ENCODE assay signal across 23 cellular contexts in genomic region chr5:6222899-6223298, GRCh38.
"Had no signal": no experiment of that assay in that cellular context is flagged by ENCODE, and none has a peak within 500 bp of the region (broad histone marks: within the 10 kb centered on the region; RNA-seq: fewer than 3 reads in every experiment).

No MANE protein-coding gene starts in this region.

- H3K27me3 ChIP-seq: dorsolateral prefrontal cortex, esophagus squamous epithelium, gastrocnemius medialis, left lung had no signal

- H3K9me3 ChIP-seq: esophagus squamous epithelium, gastrocnemius medialis, lower lobe of right lung, mucosa of descending colon had no signal

- H3K4me1 ChIP-seq: esophagus squamous epithelium, gastrocnemius medialis, heart right ventricle, left lung, lower lobe of right lung had no signal

- FAIRE-seq: colon, endothelial cell of umbilical vein, islet of Langerhans, keratinocyte had no signal

- H3K36me3 ChIP-seq: esophagus squamous epithelium, gastrocnemius medialis, heart right ventricle, left lung, lower lobe of right lung had no signal

- H3K4me3 ChIP-seq: coronary artery, dorsolateral prefrontal cortex, esophagus squamous epithelium, gastrocnemius medialis, heart right ventricle, left lung, lower lobe of right lung, mucosa of descending colon had no signal

- H3K27ac ChIP-seq: coronary artery, dorsolateral prefrontal cortex, esophagus squamous epithelium, gastrocnemius medialis, heart right ventricle, left lung, lower lobe of right lung had no signal

- DNase-seq: dermis blood vessel endothelial cell; dorsolateral prefrontal cortex; effector CD4-positive, alpha-beta T cell; effector memory CD4-positive, alpha-beta T cell; esophagus squamous epithelium; foreskin fibroblast; foreskin melanocyte; gastrocnemius medialis; glutamatergic neuron; heart right ventricle; hippocampal formation; left cardiac atrium; left lung; left ventricle myocardium superior; lower lobe of right lung; mesenchymal stem cell; mucosa of descending colon; naive B cell had no signal
